Comparison of ENCODE assay signal across 8 cellular contexts in genomic region chr11:65315866-65316233, GRCh38. TPM values are rescaled to one million over a fixed set of nuclear protein-coding genes. Genes with fewer than 3 reads are reported as not detected.
DNase-seq lines count a peak whose midpoint lies in the region; ATAC-seq and TF ChIP-seq lines count a peak whose summit lies in the region.

No MANE protein-coding gene starts in this region.

- no peak for ATAC-seq in activated T-cell treated with anti-CD3 and anti-CD28 coated beads, Interleukin-2, amount 50 U/mL, for 4 hours

- no peaks in the 10 kb centered on the region for H3K9me3 ChIP-seq in ascending aorta
- H3K9me3 ChIP-seq in thyroid gland, result no peaks in the 10 kb centered on the region

- peaks cover 0 to 20% of the 10 kb centered on the region in 2 donors for H3K4me1 ChIP-seq in ascending aorta
- peaks cover 34 to 61% of the 10 kb centered on the region in 2 donors for H3K4me1 ChIP-seq in thyroid gland

- peaks cover 8% of the 10 kb centered on the region for H3K4me1 Mint-ChIP-seq in activated T-cell treated with anti-CD3 and anti-CD28 coated beads, Interleukin-2, amount 50 U/mL, for 4 hours (ENCODE audit: low read depth)

- H3K36me3 ChIP-seq in ascending aorta, result peaks cover under 1 to 4% of the 10 kb centered on the region in 2 donors
- H3K36me3 ChIP-seq in thyroid gland, result peaks cover 4 to 5% of the 10 kb centered on the region in 2 donors

- H3K27me3 ChIP-seq in ascending aorta (no peaks in the 10 kb centered on the region), thyroid gland (no peaks in the 10 kb centered on the region)

- H3K4me3 ChIP-seq in ascending aorta (peak overlapping the region; percentile 79 to 86), lower leg skin (ENCODE audit: low read depth, poor library complexity, severe bottlenecking) (peak overlapping the region; percentile 49), thyroid gland (replicated peaks in 1 of 3) (peak overlapping the region; percentile 67 to 89 (median 88))

- 14 to 15% methylated on average over 8 of the region's 8 CpGs for WGBS in lower leg skin, 2 donors
- WGBS in thyroid gland, 2 donors, result 19 to 29% methylated on average over 7 to 8 of the region's 8 CpGs

- DNase-seq in activated T-cell treated with anti-CD3 and anti-CD28 coated beads, Interleukin-2, amount 50 U/mL, for 4 hours, result no peak
- DNase-seq in activated T-cell treated with anti-CD3 and anti-CD28 coated beads, Interleukin-2, amount 50 U/mL, for 1 hour, result no peak
- DNase-seq in ascending aorta (ENCODE audit: low spot score in 2 of 2), result no peak
- DNase-seq in lower leg skin (ENCODE audit: low spot score in 2 of 2), result no peak
- DNase-seq in thyroid gland, result no peak
- DNase-seq in posterior vena cava (ENCODE audit: low spot score), result no peak
- no peak for DNase-seq in HT-29 (ENCODE audit: low spot score)
- no peak for DNase-seq in HUDEP-2 (lab: John Stamatoyannopoulos, UW; ENCODE audit: unreplicated experiment in 76 of 76)

- TF ChIP-seq POLR2A in lower leg skin (IDR thresholded peaks at IDR 0.05) (no peak), thyroid gland (IDR thresholded peaks at IDR 0.05) (no peak)

- no peaks in the 10 kb centered on the region for H3K9me3 Mint-ChIP-seq in activated T-cell treated with anti-CD3 and anti-CD28 coated beads, Interleukin-2, amount 50 U/mL, for 4 hours

- H3K27me3 Mint-ChIP-seq in activated T-cell treated with anti-CD3 and anti-CD28 coated beads, Interleukin-2, amount 50 U/mL, for 4 hours (ENCODE audit: low read depth), result peaks cover 9% of the 10 kb centered on the region

- TF ChIP-seq CTCF in ascending aorta (IDR thresholded peaks at IDR 0.05), result no peak
- no peak for TF ChIP-seq CTCF in lower leg skin (IDR thresholded peaks at IDR 0.05)
- peak in 2 of 6 experiments; percentile 10 to 42 for TF ChIP-seq CTCF in thyroid gland (IDR thresholded peaks at IDR 0.05)

- no peaks in the 10 kb centered on the region for H3K36me3 Mint-ChIP-seq in activated T-cell treated with anti-CD3 and anti-CD28 coated beads, Interleukin-2, amount 50 U/mL, for 4 hours (ENCODE audit: insufficient read depth)

- intact Hi-C loops in ascending aorta (cut with DNase I) (loop anchor here (1.0 to 5.0 kb wide), 4 partner anchors 14 to 179 kb away; no protein-coding TSS in a partner anchor), lower leg skin (cut with DNase I; ENCODE audit: low total_unique reads) (loop anchor here (5.0 kb wide), 1 partner anchor 39 kb away; no protein-coding TSS in a partner anchor), thyroid gland (cut with DNase I) (loop anchor here (2.0 kb wide), 1 partner anchor 41 kb away; no protein-coding TSS in a partner anchor), posterior vena cava (cut with DNase I) (loop anchor here in 1 of 2 donors (5.0 kb wide), 1 partner anchor 39 kb away; no protein-coding TSS in a partner anchor)

- peak overlapping the region in 1 of 2 donors; percentile 8 for H3K27ac ChIP-seq in ascending aorta
- peak overlapping the region; percentile 79 to 91 (median 82) for H3K27ac ChIP-seq in thyroid gland

- peak overlapping the region; percentile 78 for H3K4me3 Mint-ChIP-seq in activated T-cell treated with anti-CD3 and anti-CD28 coated beads, Interleukin-2, amount 50 U/mL, for 4 hours

RNA-seq across cellular contexts. Expression of gene CDC42EP2, which starts 1.2 kb away (rescaled TPM):
- 1 to 10 TPM; 1.3 to 1.9 (median 1.6) TPM for total RNA-seq in activated T-cell treated with anti-CD3 and anti-CD28 coated beads, Interleukin-2, amount 50 U/mL, for 4 hours
- total RNA-seq in ascending aorta (20.6 TPM), lower leg skin (1 to 10 TPM in 3 of 4 donors, not detected in 1; 2.5 to 4.2 (median 3.4) TPM), thyroid gland (10 to 100 TPM; 20.6 to 35.7 (median 25.2) TPM), posterior vena cava (10 to 100 TPM; 15.7 to 16.2 TPM)
- 30.9 and 36.5 TPM in 2 replicates for total RNA-seq in HT-29 (2014; rRNA removed; shearing (Covaris generic))

RNA-seq across cellular contexts. Expression of gene DPF2, which starts 17.8 kb away (rescaled TPM):
- 10 to 100 TPM; 56.7 to 59.1 (median 58.0) TPM for total RNA-seq in activated T-cell treated with anti-CD3 and anti-CD28 coated beads, Interleukin-2, amount 50 U/mL, for 4 hours
- total RNA-seq in ascending aorta (70.9 TPM), lower leg skin (10 to 100 TPM; 20.6 to 36.4 (median 26.1) TPM), thyroid gland (10 to 100 TPM; 45.0 to 52.7 (median 48.0) TPM), posterior vena cava (10 to 100 TPM; 38.2 to 55.6 TPM)
- 28.8 and 30.2 TPM in 2 replicates for total RNA-seq in HT-29 (2014; rRNA removed; shearing (Covaris generic))

RNA-seq across cellular contexts. Expression of gene TIGD3, which starts 38.7 kb away (rescaled TPM):
- under 1 TPM; 0.46 to 0.66 (median 0.50) TPM for total RNA-seq in activated T-cell treated with anti-CD3 and anti-CD28 coated beads, Interleukin-2, amount 50 U/mL, for 4 hours
- total RNA-seq in ascending aorta (not detected), lower leg skin (under 1 TPM in 3 of 4 donors, not detected in 1; 0.19 to 0.26 (median 0.20) TPM), thyroid gland (under 1 TPM in 1 of 4 donors, not detected in 3; 0.34 TPM), posterior vena cava (not detected)
- total RNA-seq in HT-29 (2014; rRNA removed; shearing (Covaris generic)), result 2.9 and 3.0 TPM in 2 replicates

RNA-seq across cellular contexts. Expression of gene POLA2, which starts 54.1 kb away (rescaled TPM):
- 10 to 100 TPM; 49.2 to 64.7 (median 57.6) TPM for total RNA-seq in activated T-cell treated with anti-CD3 and anti-CD28 coated beads, Interleukin-2, amount 50 U/mL, for 4 hours
- total RNA-seq in ascending aorta, result 27.4 TPM
- 10 to 100 TPM in 1 of 4 donors, 1 to 10 TPM in 3; 6.7 to 11.2 (median 7.6) TPM for total RNA-seq in lower leg skin
- 10 to 100 TPM in 2 of 4 donors, 1 to 10 TPM in 2; 7.6 to 11.3 (median 10.4) TPM for total RNA-seq in thyroid gland
- total RNA-seq in posterior vena cava, result 1 to 10 TPM; 6.0 to 6.1 TPM
- total RNA-seq in HT-29 (2014; rRNA removed; shearing (Covaris generic)), result 24.8 and 27.5 TPM in 2 replicates
